Comparison of ENCODE assay signal across 9 cellular contexts in the genomic region with DNA sequence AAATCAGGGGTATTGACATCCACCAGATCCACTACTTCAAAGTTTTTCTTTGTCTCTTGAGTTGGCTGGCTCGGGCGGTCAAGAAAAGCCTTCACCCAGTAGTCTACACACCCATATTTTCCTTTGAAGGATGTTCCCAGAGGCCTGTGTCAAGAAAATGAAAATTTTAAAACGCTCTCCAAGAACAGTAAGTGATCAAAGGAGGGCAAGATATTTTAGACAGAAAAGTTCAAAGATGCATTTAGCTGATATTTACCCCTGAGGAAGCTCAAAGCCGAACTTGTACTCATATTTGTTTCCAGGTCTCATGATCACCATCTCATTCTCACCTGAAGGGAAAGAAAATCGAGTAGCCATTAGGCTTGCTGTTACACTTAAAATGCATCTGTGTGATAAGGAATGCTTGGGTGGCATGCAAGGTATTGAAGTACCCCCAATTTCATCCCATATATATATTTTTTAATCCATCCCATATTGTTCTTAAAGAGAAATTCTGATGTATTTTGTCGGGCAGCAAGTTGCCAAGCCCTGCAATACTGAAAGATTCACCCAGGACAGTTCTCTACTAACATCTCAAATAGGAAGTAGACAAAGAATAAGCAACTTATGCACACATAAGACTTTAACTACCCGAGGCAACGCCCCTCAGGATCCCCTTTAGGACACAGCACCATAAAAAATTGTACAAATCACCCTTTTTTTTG. TPM values are rescaled to one million over a fixed set of nuclear protein-coding genes. Genes with fewer than 3 reads are reported as not detected.
DNase-seq lines count a peak whose midpoint lies in the region; ATAC-seq and TF ChIP-seq lines count a peak whose summit lies in the region.
"Had no signal": no experiment of that assay in that cellular context is flagged by ENCODE, and none has a peak within 500 bp of the region (broad histone marks: within the 10 kb centered on the region; RNA-seq: fewer than 3 reads in every experiment).

No MANE protein-coding gene starts in this region.

- H3K27ac ChIP-seq in CD8-positive, alpha-beta T cell (ENCODE audit: low read depth, low read length), result peak overlapping the region; percentile 98
- H3K27ac ChIP-seq in dorsolateral prefrontal cortex, result peak overlapping the region; percentile 30 to 100 (median 98)

- peaks cover 41% of the 10 kb centered on the region for H3K4me1 ChIP-seq in CD8-positive, alpha-beta T cell (ENCODE audit: insufficient read depth, low read length)
- no peaks in the 10 kb centered on the region for H3K4me1 ChIP-seq in NT2/D1 (ENCODE audit: insufficient read depth, insufficient read length)

- no peaks in the 10 kb centered on the region for H3K9me3 ChIP-seq in CD8-positive, alpha-beta T cell (ENCODE audit: low read length)
- H3K9me3 ChIP-seq in NT2/D1 (ENCODE audit: insufficient read depth, low read length), result no peaks in the 10 kb centered on the region

- H3K36me3 Mint-ChIP-seq in CD8-positive, alpha-beta T cell, result peaks cover 57% of the 10 kb centered on the region
- H3K36me3 Mint-ChIP-seq in neural crest cell (ENCODE audit: low read depth), result peaks cover 29% of the 10 kb centered on the region

- H3K4me3 ChIP-seq in CD8-positive, alpha-beta T cell (ENCODE audit: low read depth, low read length), result peak overlapping the region; percentile 71
- H3K4me3 ChIP-seq in NT2/D1 (ENCODE audit: insufficient read length, low read depth), result peak overlapping the region; percentile 71
- peak overlapping the region; percentile 62 to 98 (median 85) for H3K4me3 ChIP-seq in dorsolateral prefrontal cortex

- POLR2A ChIA-PET in CD8-positive, alpha-beta T cell (lab: Charles Lee), result interaction anchor here (0.9 to 11.9 kb wide), 12 partner anchors 7 to 137 kb away, joined by 5 to 366 read pairs (median 22); a partner anchor contains a TSS

- H3K36me3 ChIP-seq in CD8-positive, alpha-beta T cell (ENCODE audit: insufficient read depth, low read length), result peaks cover 39% of the 10 kb centered on the region
- H3K36me3 ChIP-seq in NT2/D1 (ENCODE audit: insufficient read depth, insufficient read length, low read length), result peaks cover 31% of the 10 kb centered on the region

- intact Hi-C loops in CD8-positive, alpha-beta T cell (cut with DNase I, micrococcal nuclease), result loop anchor here in 1 of 2 experiments (5.0 kb wide), 2 partner anchors 42 to 148 kb away; a partner anchor contains a TSS
- intact Hi-C loops in dorsolateral prefrontal cortex (cut with DNase I), result no loop called here

- H3K4me1 Mint-ChIP-seq in CD8-positive, alpha-beta T cell (ENCODE audit: low read depth), result peaks cover 64% of the 10 kb centered on the region
- peaks cover 52% of the 10 kb centered on the region for H3K4me1 Mint-ChIP-seq in neural crest cell

- no peaks in the 10 kb centered on the region for H3K27me3 ChIP-seq in CD8-positive, alpha-beta T cell (ENCODE audit: insufficient read depth, low read length)
- H3K27me3 ChIP-seq in NT2/D1 (ENCODE audit: insufficient read depth, insufficient read length) (no peaks in the 10 kb centered on the region), dorsolateral prefrontal cortex (no peaks in the 10 kb centered on the region)

- peak overlapping the region; percentile 96 for H3K4me3 Mint-ChIP-seq in CD8-positive, alpha-beta T cell
- peak overlapping the region; percentile 96 for H3K4me3 Mint-ChIP-seq in neural crest cell

- CTCF ChIA-PET in CD8-positive, alpha-beta T cell (lab: Charles Lee), result interaction anchor here (3.4 to 13.7 kb wide), 2 partner anchors 12 to 16 kb away, joined by 15 to 191 read pairs; no protein-coding TSS in a partner anchor

- TF ChIP-seq CTCF in CD8-positive, alpha-beta T cell (IDR thresholded peaks at IDR 0.05), result no peak
- no peak for TF ChIP-seq CTCF in dorsolateral prefrontal cortex (IDR thresholded peaks at IDR 0.05 in 54 of 56, conservative IDR thresholded peaks at IDR 0.05 in 2 of 56; ENCODE audit: low read depth in 1 of 56, partially characterized antibody in 56 of 56)
- TF ChIP-seq CTCF in neural crest cell (conservative IDR thresholded peaks at IDR 0.05), result no peak

- peak overlapping the region; percentile 89 for H3K9ac ChIP-seq in NT2/D1 (ENCODE audit: insufficient read length, low read depth)

- DNase-seq in CD8-positive, alpha-beta T cell, result no peak
- DNase-seq in NT2/D1 (ENCODE audit: low read depth, low spot score) (no peak), dorsolateral prefrontal cortex (no peak), neural crest cell (ENCODE audit: low read depth, low spot score) (no peak), RKO (ENCODE audit: low spot score) (no peak), inferior parietal cortex (ENCODE audit: extremely low spot score) (no peak)

- H3K9me3 Mint-ChIP-seq in CD8-positive, alpha-beta T cell, result no peaks in the 10 kb centered on the region
- H3K9me3 Mint-ChIP-seq in neural crest cell, result no peaks in the 10 kb centered on the region

- peak overlapping the region; percentile 98 for H3K27ac Mint-ChIP-seq in CD8-positive, alpha-beta T cell
- peak overlapping the region; percentile 74 for H3K27ac Mint-ChIP-seq in neural crest cell (ENCODE audit: unreplicated experiment)

- no peak for ATAC-seq in CD8-positive, alpha-beta T cell
- ATAC-seq in HG03432 (IDR thresholded peaks at IDR 0.05; ENCODE audit: unreplicated experiment) (no peak), HG03342 (IDR thresholded peaks at IDR 0.05; ENCODE audit: unreplicated experiment) (no peak)

- H3K27me3 Mint-ChIP-seq in CD8-positive, alpha-beta T cell (ENCODE audit: low read depth), result no peaks in the 10 kb centered on the region
- no peaks in the 10 kb centered on the region for H3K27me3 Mint-ChIP-seq in neural crest cell (ENCODE audit: low read depth)

RNA-seq across cellular contexts. Expression of a gene that starts 1.1 kb away (rescaled TPM):
- 100 to 1,000 TPM; 627 to 652 TPM for total RNA-seq in CD8-positive, alpha-beta T cell
- total RNA-seq in dorsolateral prefrontal cortex, result 100 to 1,000 TPM in 98 of 120 experiments, 10 to 100 TPM in 22; 36.4 to 580 (median 158) TPM
- total RNA-seq in neural crest cell, result 83.5 and 90.8 TPM in 2 replicates

RNA-seq across cellular contexts. Expression of a gene that starts 26.2 kb away (rescaled TPM):
- not detected for total RNA-seq in CD8-positive, alpha-beta T cell
- total RNA-seq in dorsolateral prefrontal cortex (1 to 10 TPM in 3 of 120 experiments, under 1 TPM in 39, not detected in 78; 0.20 to 1.2 (median 0.42) TPM), neural crest cell (not detected in 2 replicates)
- total RNA-seq: glomerular endothelial cell had no signal

RNA-seq across cellular contexts. Expression of a gene that starts 30.8 kb away (rescaled TPM):
- total RNA-seq in CD8-positive, alpha-beta T cell, result 10 to 100 TPM; 12.9 to 14.4 TPM
- 10 to 100 TPM; 13.1 to 24.6 (median 19.0) TPM for total RNA-seq in dorsolateral prefrontal cortex
- 14.6 and 15.5 TPM in 2 replicates for total RNA-seq in neural crest cell

RNA-seq across cellular contexts. Expression of a gene that starts 30.9 kb away (rescaled TPM):
- total RNA-seq in CD8-positive, alpha-beta T cell, result under 1 TPM; 0.42 to 0.62 TPM
- total RNA-seq in dorsolateral prefrontal cortex (10 to 100 TPM; 13.4 to 48.3 (median 29.4) TPM), neural crest cell (0.49 and 1.2 TPM in 2 replicates)

RNA-seq across cellular contexts. Expression of a gene that starts 37.5 kb away (rescaled TPM):
- total RNA-seq in CD8-positive, alpha-beta T cell, result 10 to 100 TPM; 14.7 to 16.4 TPM
- 10 to 100 TPM; 10.5 to 32.8 (median 17.8) TPM for total RNA-seq in dorsolateral prefrontal cortex
- 36.0 and 37.5 TPM in 2 replicates for total RNA-seq in neural crest cell
